In the genomic region with DNA sequence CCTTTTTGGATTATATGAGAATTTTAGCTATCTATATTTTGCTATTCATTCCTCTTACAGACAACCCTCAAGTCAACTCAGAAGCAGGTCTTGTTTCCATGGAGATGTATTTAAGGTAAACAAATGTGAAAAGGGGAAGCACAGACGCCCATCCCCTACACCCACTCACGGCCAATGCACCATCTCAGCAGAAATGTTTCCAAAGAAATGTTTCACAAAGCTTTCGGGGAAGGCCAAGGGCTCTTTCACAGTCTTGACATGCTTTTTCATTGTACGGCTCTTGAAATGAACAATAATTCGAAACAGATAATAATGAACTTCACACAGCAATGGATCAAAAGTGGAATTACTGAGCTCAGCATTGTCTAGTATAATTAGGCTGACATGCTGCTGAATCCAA, we compare ENCODE assay signal across 8 cellular contexts.
DNase-seq lines count a peak whose midpoint lies in the region; ATAC-seq lines count a peak whose summit lies in the region.

No MANE protein-coding gene starts in this region.

- peak overlapping the region; percentile 87 for H3K27ac Mint-ChIP-seq in activated CD8-positive, alpha-beta memory T cell treated with anti-CD3 and anti-CD28 coated beads, Interleukin-2, amount 10 ng/mL, durations not matched to agents 7 days and 5 days

- intact Hi-C loops in aorta (cut with DNase I): no loop called here

- H3K9me3 Mint-ChIP-seq in activated CD8-positive, alpha-beta memory T cell treated with anti-CD3 and anti-CD28 coated beads, Interleukin-2, amount 10 ng/mL, durations not matched to agents 7 days and 5 days (ENCODE audit: low read depth): peaks cover 17% of the 10 kb centered on the region

- CTCF ChIA-PET in activated CD8-positive, alpha-beta memory T cell treated with anti-CD3 and anti-CD28 coated beads, Interleukin-2, amount 10 ng/mL, durations not matched to agents 7 days and 5 days (lab: Charles Lee): interaction anchor here (1.1 to 3.0 kb wide), 5 partner anchors 10 to 254 kb away, joined by 5 to 11 read pairs (median 8); no protein-coding TSS in a partner anchor

- H3K27me3 ChIP-seq in aorta (ENCODE audit: control insufficient read depth in 1 of 2, insufficient read depth in 2 of 2, low read length in 1 of 2): no peaks in the 10 kb centered on the region

- ATAC-seq in activated CD8-positive, alpha-beta memory T cell treated with anti-CD3 and anti-CD28 coated beads, Interleukin-2, amount 10 ng/mL, durations not matched to agents 7 days and 5 days: peak; percentile 25
- peak; percentile 75 for ATAC-seq in HG03103 (IDR thresholded peaks at IDR 0.05; ENCODE audit: low read depth, unreplicated experiment)
- ATAC-seq in activated CD4-positive, CD25-positive, alpha-beta regulatory T cell treated with anti-CD3 and anti-CD28 coated beads, Interleukin-2, amount 50 U/mL, for 24 hours: peak; percentile 34 to 36
- ATAC-seq in aorta (ENCODE audit: low FRiP score): peak; percentile 65

- no peaks in the 10 kb centered on the region for H3K27me3 Mint-ChIP-seq in activated CD8-positive, alpha-beta memory T cell treated with anti-CD3 and anti-CD28 coated beads, Interleukin-2, amount 10 ng/mL, durations not matched to agents 7 days and 5 days

- H3K36me3 ChIP-seq in aorta (ENCODE audit: control insufficient read depth in 1 of 2, insufficient read depth in 2 of 2, low read length in 1 of 2): no peaks in the 10 kb centered on the region

- peak; percentile 65 for DNase-seq in activated CD8-positive, alpha-beta memory T cell treated with anti-CD3 and anti-CD28 coated beads, Interleukin-2, amount 10 ng/mL, durations not matched to agents 7 days and 5 days
- DNase-seq in activated CD8-positive, alpha-beta memory T cell treated with anti-CD3 and anti-CD28 coated beads, Interleukin-2, amount 50 U/mL, for 4 hours: no peak
- DNase-seq in medulla oblongata (ENCODE audit: extremely low spot score) (peak; percentile 57), aorta (peak in 1 of 2 donors; percentile 67), cerebellar nuclear complex (lab: John Stamatoyannopoulos, UW) (no peak), kidney glomerular epithelial cell (lab: John Stamatoyannopoulos, UW) (no peak)

- peaks cover 51% of the 10 kb centered on the region for H3K4me1 Mint-ChIP-seq in activated CD8-positive, alpha-beta memory T cell treated with anti-CD3 and anti-CD28 coated beads, Interleukin-2, amount 10 ng/mL, durations not matched to agents 7 days and 5 days

- no peaks in the 10 kb centered on the region for H3K4me1 ChIP-seq in aorta (ENCODE audit: control insufficient read depth in 1 of 2, insufficient read depth in 2 of 2, low read length in 2 of 2)

- WGBS in aorta, 2 donors: 81 to 85% methylated on average over 5 of the region's 5 CpGs

- H3K36me3 Mint-ChIP-seq in activated CD8-positive, alpha-beta memory T cell treated with anti-CD3 and anti-CD28 coated beads, Interleukin-2, amount 10 ng/mL, durations not matched to agents 7 days and 5 days: peaks cover 47% of the 10 kb centered on the region

- H3K9me3 ChIP-seq in aorta (ENCODE audit: control insufficient read depth, low read length): peaks cover 2% of the 10 kb centered on the region

- H3K4me3 Mint-ChIP-seq in activated CD8-positive, alpha-beta memory T cell treated with anti-CD3 and anti-CD28 coated beads, Interleukin-2, amount 10 ng/mL, durations not matched to agents 7 days and 5 days: peak overlapping the region; percentile 34

- H3K27ac ChIP-seq in aorta (ENCODE audit: low read depth in 1 of 2, low read length in 2 of 2): no peak overlapping the region

- H3K4me3 ChIP-seq in aorta (ENCODE audit: low read length in 2 of 2): no peak overlapping the region

Comparison
In these comparisons a context has a peak if more than half of its experiments do, and no peak if none do; other contexts are left out.
1. DNase-seq: peak in activated CD8-positive, alpha-beta memory T cell treated with anti-CD3 and anti-CD28 coated beads, Interleukin-2, amount 10 ng/mL, durations not matched to agents 7 days and 5 days (single experiment) and medulla oblongata (single experiment); none in activated CD8-positive, alpha-beta memory T cell treated with anti-CD3 and anti-CD28 coated beads, Interleukin-2, amount 50 U/mL, for 4 hours (single experiment), cerebellar nuclear complex (0 of 2) and kidney glomerular epithelial cell (single experiment).
2. ATAC-seq: peak in every context shown above with its lines; median percentile 75 in HG03103; 65 in aorta; 35 in activated CD4-positive, CD25-positive, alpha-beta regulatory T cell treated with anti-CD3 and anti-CD28 coated beads, Interleukin-2, amount 50 U/mL, for 24 hours; 25 in activated CD8-positive, alpha-beta memory T cell treated with anti-CD3 and anti-CD28 coated beads, Interleukin-2, amount 10 ng/mL, durations not matched to agents 7 days and 5 days.